ENCODE assay signal across 24 cellular contexts in genomic region chr3:113185436-113185835, GRCh38. TPM values are rescaled to one million over a fixed set of nuclear protein-coding genes. Genes with fewer than 3 reads are reported as not detected.
DNase-seq lines count a peak whose midpoint lies in the region; ATAC-seq and TF ChIP-seq lines count a peak whose summit lies in the region.
"Had no signal": no experiment of that assay in that cellular context is flagged by ENCODE, and none has a peak within 500 bp of the region (broad histone marks: within the 10 kb centered on the region; RNA-seq: fewer than 3 reads in every experiment).

No MANE protein-coding gene starts in this region.

- no peaks in the 10 kb centered on the region for H3K79me2 ChIP-seq in H9 (ENCODE audit: insufficient read depth, low read length)

- in situ Hi-C loops in astrocyte of the spinal cord (cut with HindIII; ENCODE audit: low sequenced_read_pairs), result no loop called here
- in situ Hi-C loops in HAP-1 (cut with MboI; ENCODE audit: low sequenced_read_pairs), result no loop called here

- H2BK120ac ChIP-seq in H9 (ENCODE audit: low read depth, low read length, poor library complexity, severe bottlenecking), result no peak overlapping the region

- no peak overlapping the region for H4K5ac ChIP-seq in H9 (ENCODE audit: insufficient read length, low read depth, low read length)

- H3K9ac ChIP-seq in H9 (ENCODE audit: extremely low read depth, insufficient read length, low read length), result no peak overlapping the region
- H3K9ac ChIP-seq: BLaER1 treated with 17β-estradiol and CSF1 and Interleukin-3, amounts not matched to agents 10 nM and 100 nM had no signal

- no peak overlapping the region for H2AFZ ChIP-seq in H9 (ENCODE audit: low read length)
- H2AFZ ChIP-seq: GM23338 had no signal

- H3K9me3 Mint-ChIP-seq in H9, result peaks cover 0 to 6% of the 10 kb centered on the region in 2 experiments; a peak in 2 of 5 replicates

- no peak overlapping the region for H2AK5ac ChIP-seq in H9 (ENCODE audit: insufficient read length, low read length)

- no peaks in the 10 kb centered on the region for H3K27me3 ChIP-seq in HAP-1 (ENCODE audit: low read depth)
- H3K27me3 ChIP-seq in heart right ventricle, result no peaks in the 10 kb centered on the region
- no peaks in the 10 kb centered on the region for H3K27me3 ChIP-seq in H9 (ENCODE audit: insufficient read depth, low read length)
- H3K27me3 ChIP-seq: BLaER1 treated with 17β-estradiol and CSF1 and Interleukin-3, amounts not matched to agents 10 nM and 100 nM had no signal

- H3K4ac ChIP-seq in H9 (ENCODE audit: low read depth, low read length), result no peak overlapping the region

- H3K27ac ChIP-seq in heart right ventricle (no peak overlapping the region), H9 (ENCODE audit: insufficient read length, low read depth, low read length) (no peak overlapping the region)
- H3K27ac ChIP-seq: BLaER1 treated with 17β-estradiol and CSF1 and Interleukin-3, amounts not matched to agents 10 nM and 100 nM; SK-N-MC had no signal

- no peak overlapping the region for H3K4me2 ChIP-seq in H9 (ENCODE audit: insufficient read depth, insufficient read length, low read length)
- H3K4me2 ChIP-seq: BLaER1 treated with 17β-estradiol and CSF1 and Interleukin-3, amounts not matched to agents 10 nM and 100 nM; GM23338 had no signal

- H3K23ac ChIP-seq in H9 (ENCODE audit: insufficient read length, low read depth, low read length), result no peak overlapping the region

- intact Hi-C loops in heart right ventricle (cut with DNase I), result no loop called here

- DNase-seq in AG10803 (ENCODE audit: low read depth) (peak; percentile 38), LHCN-M2 (ENCODE audit: low read depth) (peak; percentile 24), astrocyte of the spinal cord (ENCODE audit: low read depth, low spot score) (peak; percentile 63), fibroblast of the aortic adventitia (ENCODE audit: low read depth) (peak; percentile 2), HAP-1 (ENCODE audit: low spot score in 2 of 2) (no peak), heart right ventricle (no peak), NCI-H2107 treated with DMSO at 0.1 percent for 48 hours (lab: John Stamatoyannopoulos, UW; ENCODE audit: unreplicated experiment) (no peak), H9 (no peak)
- DNase-seq: AML-193; CD4-positive, alpha-beta T cell; COR-L47; DMS79; HCEC 1CT; Karpas-422; NCI-H2029; NCI-H526 treated with DMSO at 0.1 percent for 48 hours; SHP77 treated with DMSO at 0.1 percent for 48 hours had no signal

- H3K4me1 Mint-ChIP-seq in H9, result no peaks in the 10 kb centered on the region
- H3K4me1 Mint-ChIP-seq: GM23338 had no signal

- H3K4me3 ChIP-seq in AG10803 (ENCODE audit: low read length), result no peak overlapping the region
- H3K4me3 ChIP-seq in astrocyte of the spinal cord (ENCODE audit: low read depth, low read length), result no peak overlapping the region
- H3K4me3 ChIP-seq in fibroblast of the aortic adventitia (ENCODE audit: low read depth, low read length), result no peak overlapping the region
- H3K4me3 ChIP-seq in HAP-1, result no peak overlapping the region
- no peak overlapping the region for H3K4me3 ChIP-seq in heart right ventricle
- H3K4me3 ChIP-seq: BLaER1 treated with 17β-estradiol and CSF1 and Interleukin-3, amounts not matched to agents 10 nM and 100 nM; GM23338; SK-N-MC had no signal

- H3T11ph ChIP-seq in H9 (ENCODE audit: low read length), result no peak overlapping the region

- H4K91ac ChIP-seq in H9 (ENCODE audit: insufficient read length, low read depth, low read length), result no peak overlapping the region

- H3K27ac Mint-ChIP-seq in H9, result no peak overlapping the region
- H3K27ac Mint-ChIP-seq: CD4-positive, alpha-beta T cell; GM23338 had no signal

- H3K9me3 ChIP-seq in HAP-1, result no peaks in the 10 kb centered on the region; the same call in 1 of the 2 replicates
- peaks cover 0 to 17% (median 3%) of the 10 kb centered on the region in 11 donors for H3K9me3 ChIP-seq in heart right ventricle
- no peaks in the 10 kb centered on the region for H3K9me3 ChIP-seq in H9 (ENCODE audit: control insufficient read depth, low read depth, low read length)

- H3K14ac ChIP-seq in H9 (ENCODE audit: insufficient read depth, low read length), result no peak overlapping the region

- H3K18ac ChIP-seq in H9 (ENCODE audit: insufficient read length, low read depth, low read length), result no peak overlapping the region

- ATAC-seq in heart right ventricle, result no peak
- ATAC-seq: GM23338, HepG2, Panc1 had no signal

- no peak overlapping the region for H2BK5ac ChIP-seq in H9 (ENCODE audit: insufficient read length, low read length)

- H3K27me3 Mint-ChIP-seq in H9 (ENCODE audit: low read depth), result peaks cover 1% of the 10 kb centered on the region

- H3K23me2 ChIP-seq in H9 (ENCODE audit: insufficient read length, low read depth, low read length, poor library complexity, severe bottlenecking), result no peaks in the 10 kb centered on the region

- H2BK12ac ChIP-seq in H9 (ENCODE audit: insufficient read length, low read depth, low read length), result no peak overlapping the region

- no peak overlapping the region for H3K4me3 Mint-ChIP-seq in H9
- H3K4me3 Mint-ChIP-seq: CD4-positive, alpha-beta T cell; GM23338 had no signal

- H3K36me3 Mint-ChIP-seq in H9 (ENCODE audit: insufficient read depth in 1 of 3, low read depth in 3 of 3), result no peaks in the 10 kb centered on the region; a peak in 2 of 7 replicates

- H4K8ac ChIP-seq in H9 (replicated peaks; ENCODE audit: insufficient read length, low read depth, low read length), result no peak overlapping the region

- no peak overlapping the region for H2BK20ac ChIP-seq in H9 (ENCODE audit: low read depth, low read length, poor library complexity, severe bottlenecking)

- no peak for TF ChIP-seq CTCF in AG10803 (conservative IDR thresholded peaks at IDR 0.05; ENCODE audit: low read length)
- TF ChIP-seq CTCF in astrocyte of the spinal cord (IDR thresholded peaks at IDR 0.05; ENCODE audit: low read depth, low read length), result no peak
- TF ChIP-seq CTCF in fibroblast of the aortic adventitia (IDR thresholded peaks at IDR 0.05; ENCODE audit: insufficient read depth, low read length), result no peak
- no peak for TF ChIP-seq CTCF in heart right ventricle (IDR thresholded peaks at IDR 0.05)
- TF ChIP-seq CTCF in H9 (conservative IDR thresholded peaks at IDR 0.05), result no peak

- no peaks in the 10 kb centered on the region for H3K79me1 ChIP-seq in H9 (ENCODE audit: insufficient read depth, low read depth, low read length, poor library complexity, severe bottlenecking)

- H4K20me1 ChIP-seq in H9 (ENCODE audit: control insufficient read depth, insufficient read depth, insufficient read length), result no peaks in the 10 kb centered on the region
- H4K20me1 ChIP-seq: BLaER1 treated with 17β-estradiol and CSF1 and Interleukin-3, amounts not matched to agents 10 nM and 100 nM had no signal

- H3K36me3 ChIP-seq in HAP-1 (replicated peaks), result no peaks in the 10 kb centered on the region
- H3K36me3 ChIP-seq in heart right ventricle, result no peaks in the 10 kb centered on the region
- H3K36me3 ChIP-seq: BLaER1 treated with 17β-estradiol and CSF1 and Interleukin-3, amounts not matched to agents 10 nM and 100 nM had no signal

- H2BK15ac ChIP-seq in H9 (ENCODE audit: low read depth, low read length), result no peak overlapping the region

- no peak overlapping the region for H3K56ac ChIP-seq in H9 (ENCODE audit: insufficient read length, low read depth, low read length)

- H3K4me1 ChIP-seq in HAP-1 (no peaks in the 10 kb centered on the region), heart right ventricle (no peaks in the 10 kb centered on the region), H9 (ENCODE audit: insufficient read depth, low read length) (0 out of 2 replicates have a peak, but pooled peaks cover 2% of the 10 kb centered on the region)
- H3K4me1 ChIP-seq: BLaER1 treated with 17β-estradiol and CSF1 and Interleukin-3, amounts not matched to agents 10 nM and 100 nM had no signal

RNA-seq across cellular contexts. Expression of gene BOC, which starts 25.9 kb away (rescaled TPM):
- total RNA-seq in LHCN-M2 (2014; rRNA removed) (2.4 and 3.7 TPM in 2 replicates), fibroblast of the aortic adventitia (ENCODE audit: low replicate concordance) (16.9 and 25.9 TPM in 2 replicates), heart right ventricle (10 to 100 TPM in 1 of 10 donors, 1 to 10 TPM in 9; 2.9 to 13.9 (median 5.4) TPM), H9 (2021) (3.5 and 4.0 TPM in 2 replicates)
- 1.9 TPM for polyA plus RNA-seq in LHCN-M2 (2012)
- 1 to 10 TPM; 2.1 to 3.8 TPM for polyA plus RNA-seq in heart right ventricle
- total RNA-seq: CD4-positive, alpha-beta T cell; HepG2; HT-29; NCI-H460 had no signal

Comparison
In these comparisons a context has a peak if more than half of its experiments do, and no peak if none do; other contexts are left out.
1. DNase-seq: peak in AG10803 (single experiment), LHCN-M2 (single experiment), astrocyte of the spinal cord (single experiment) and fibroblast of the aortic adventitia (single experiment); none in HAP-1 (0 of 2), heart right ventricle (0 of 2), NCI-H2107 treated with DMSO at 0.1 percent for 48 hours (single experiment) and H9 (single experiment).